8 cellular contexts compared by ENCODE assay signal in the genomic region with DNA sequence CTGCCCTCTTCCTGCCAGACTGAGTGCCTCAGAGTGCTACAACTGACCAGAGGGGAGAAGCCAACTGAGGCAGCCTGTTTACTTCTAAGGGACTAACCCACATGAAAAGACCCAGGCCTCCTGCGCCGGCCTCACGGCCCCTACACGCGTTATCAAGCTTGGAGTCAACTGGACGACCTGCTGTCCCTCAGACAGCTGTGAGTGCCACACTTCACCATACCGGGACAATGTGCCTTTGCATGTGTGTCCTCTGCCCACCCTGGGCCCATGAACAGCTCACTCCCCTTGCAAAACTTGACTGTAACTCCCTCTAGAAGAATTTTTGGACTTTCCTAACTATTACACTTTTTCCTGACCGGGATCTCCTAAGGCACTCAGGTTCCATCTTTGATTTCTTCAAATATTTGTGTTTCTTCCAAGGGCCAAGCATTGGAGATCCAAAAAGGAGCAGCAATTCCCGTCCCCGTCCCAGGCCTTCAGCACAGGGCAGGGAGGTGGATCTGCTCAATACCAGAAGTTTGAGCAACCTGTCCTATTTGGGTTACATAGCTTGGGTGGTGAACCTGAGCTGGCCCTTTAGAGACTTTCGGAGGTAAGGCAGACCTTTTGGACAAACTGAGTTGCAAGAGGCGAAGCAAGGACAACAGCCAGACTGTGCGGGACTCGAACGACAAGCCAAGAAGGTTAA. TPM values are rescaled to one million over a fixed set of nuclear protein-coding genes. Genes with fewer than 3 reads are reported as not detected.
DNase-seq lines count a peak whose midpoint lies in the region; ATAC-seq and TF ChIP-seq lines count a peak whose summit lies in the region.

No MANE protein-coding gene starts in this region.

- no peaks in the 10 kb centered on the region for H3K9me3 Mint-ChIP-seq in stimulated activated memory B cell treated with anti-CD40 and anti-IgM and Interleukin-4, amounts not matched to agents 10 μg/mL and 1 μg/mL and 100 μg/mL, for 72 hours

- H3K27me3 Mint-ChIP-seq in T-helper 17 cell: no peaks in the 10 kb centered on the region
- H3K27me3 Mint-ChIP-seq in stimulated activated memory B cell treated with anti-CD40 and anti-IgM and Interleukin-4, amounts not matched to agents 10 μg/mL and 1 μg/mL and 100 μg/mL, for 72 hours: no peaks in the 10 kb centered on the region

- H3K4me3 ChIP-seq in fibroblast of mammary gland (ENCODE audit: control insufficient read depth, low read depth, low read length): peak overlapping the region; percentile 77

- H3K36me3 Mint-ChIP-seq in T-helper 17 cell (ENCODE audit: low read depth): peaks cover 2% of the 10 kb centered on the region
- H3K36me3 Mint-ChIP-seq in stimulated activated memory B cell treated with anti-CD40 and anti-IgM and Interleukin-4, amounts not matched to agents 10 μg/mL and 1 μg/mL and 100 μg/mL, for 72 hours: peaks cover 32% of the 10 kb centered on the region

- DNase-seq in activated CD8-positive, alpha-beta memory T cell treated with anti-CD3 and anti-CD28 coated beads for 24 hours: peak; percentile 69
- DNase-seq in activated CD8-positive, alpha-beta memory T cell treated with anti-CD3 and anti-CD28 coated beads, Interleukin-2, amount 50 U/mL, for 4 hours: no peak
- DNase-seq in T-helper 17 cell (no peak), fibroblast of mammary gland (ENCODE audit: low read depth) (no peak), NCI-H1436 (lab: John Stamatoyannopoulos, UW) (no peak), NCI-H2107 treated with DMSO at 0.1 percent for 48 hours (lab: John Stamatoyannopoulos, UW; ENCODE audit: unreplicated experiment) (no peak)

- H3K9me3 ChIP-seq in T-helper 17 cell (ENCODE audit: control insufficient read depth, low read length, poor library complexity, severe bottlenecking): no peaks in the 10 kb centered on the region

- ATAC-seq in T-helper 17 cell: peak; percentile 1
- ATAC-seq in stimulated activated memory B cell treated with anti-CD40 and anti-IgM and Interleukin-4, amounts not matched to agents 10 μg/mL and 1 μg/mL and 100 μg/mL, for 72 hours: no peak
- no peak for ATAC-seq in GM21423 (IDR thresholded peaks at IDR 0.05; ENCODE audit: unreplicated experiment)

- peak overlapping the region; percentile 83 for H3K27ac Mint-ChIP-seq in T-helper 17 cell
- H3K27ac Mint-ChIP-seq in stimulated activated memory B cell treated with anti-CD40 and anti-IgM and Interleukin-4, amounts not matched to agents 10 μg/mL and 1 μg/mL and 100 μg/mL, for 72 hours: peak overlapping the region; percentile 95

- H3K4me1 Mint-ChIP-seq in T-helper 17 cell: peaks cover 34% of the 10 kb centered on the region
- H3K4me1 Mint-ChIP-seq in stimulated activated memory B cell treated with anti-CD40 and anti-IgM and Interleukin-4, amounts not matched to agents 10 μg/mL and 1 μg/mL and 100 μg/mL, for 72 hours: peaks cover 59% of the 10 kb centered on the region

- no peak for TF ChIP-seq CTCF in fibroblast of mammary gland (conservative IDR thresholded peaks at IDR 0.05; ENCODE audit: control insufficient read depth, insufficient read depth, low read depth, low read length)

- H3K4me3 Mint-ChIP-seq in T-helper 17 cell: peak overlapping the region; percentile 91
- peak overlapping the region; percentile 94 for H3K4me3 Mint-ChIP-seq in stimulated activated memory B cell treated with anti-CD40 and anti-IgM and Interleukin-4, amounts not matched to agents 10 μg/mL and 1 μg/mL and 100 μg/mL, for 72 hours

RNA-seq across cellular contexts. Expression of a gene that starts 1.7 kb away (rescaled TPM):
- 10 to 100 TPM; 32.8 to 34.0 TPM for total RNA-seq in T-helper 17 cell

RNA-seq across cellular contexts. Expression of a gene that starts 1.8 kb away (rescaled TPM):
- total RNA-seq in T-helper 17 cell: 1 to 10 TPM; 1.7 to 3.6 TPM
